29 cellular contexts compared by ENCODE assay signal in genomic region chr10:17537281-17537680, GRCh38.
A peak's percentile ranks its signal among the peaks of the same experiment; 100 is the strongest.
DNase-seq lines count a peak whose midpoint lies in the region; ATAC-seq lines count a peak whose summit lies in the region.
"Had no signal": no experiment of that assay in that cellular context is flagged by ENCODE, and none has a peak within 500 bp of the region (broad histone marks: within the 10 kb centered on the region; RNA-seq: fewer than 3 reads in every experiment).

No MANE protein-coding gene starts in this region.

- DNase-seq in activated naive CD4-positive, alpha-beta T cell (lab: John Stamatoyannopoulos, UW) = no peak
- peak; percentile 94 for DNase-seq in Jurkat, Clone E6-1 (ENCODE audit: low read depth, low spot score)
- DNase-seq: 8988T; ACHN; AML-193; BE2C; C1 segment of cervical spinal cord; Caco-2; Calu3; CD4-positive, alpha-beta memory T cell; CD4-positive, alpha-beta T cell; CD4-positive, CD25-positive, alpha-beta regulatory T cell; CD8-positive, alpha-beta memory T cell; CD8-positive, alpha-beta T cell; COR-L47; DMS 273 treated with DMSO at 0.1 percent for 48 hours; DMS153; DMS53; DMS79; DMS79 treated with DMSO at 0.1 percent for 48 hours; DND-41; EL had no signal

- ATAC-seq in GM21423 (IDR thresholded peaks at IDR 0.05; ENCODE audit: unreplicated experiment) = no peak
- ATAC-seq: A549; CD8-positive, alpha-beta T cell had no signal

- no peaks in the 10 kb centered on the region for H3K4me1 Mint-ChIP-seq in activated naive CD4-positive, alpha-beta T cell treated with anti-CD3 and anti-CD28 coated beads, Interleukin-2, amount 50 U/mL, for 24 hours
- H3K4me1 Mint-ChIP-seq: B cell; CD14-positive monocyte; CD4-positive, alpha-beta memory T cell; CD4-positive, CD25-positive, alpha-beta regulatory T cell; CD8-positive, alpha-beta memory T cell had no signal

- no peak overlapping the region for H3K4me3 Mint-ChIP-seq in activated naive CD4-positive, alpha-beta T cell treated with anti-CD3 and anti-CD28 coated beads, Interleukin-2, amount 50 U/mL, for 24 hours
- H3K4me3 Mint-ChIP-seq: B cell; CD14-positive monocyte; CD4-positive, alpha-beta memory T cell; CD4-positive, alpha-beta T cell; CD4-positive, CD25-positive, alpha-beta regulatory T cell; CD8-positive, alpha-beta memory T cell; CD8-positive, alpha-beta T cell had no signal

- peak overlapping the region; percentile 31 for H3K4me3 ChIP-seq in Jurkat, Clone E6-1 (ENCODE audit: low read length)
- H3K4me3 ChIP-seq: A549; BLaER1; BLaER1 treated with 17β-estradiol and CSF1 and Interleukin-3, amounts not matched to agents 10 nM and 100 nM had no signal

- H3K27ac Mint-ChIP-seq in activated naive CD4-positive, alpha-beta T cell treated with anti-CD3 and anti-CD28 coated beads, Interleukin-2, amount 50 U/mL, for 24 hours = peak overlapping the region; percentile 33
- H3K27ac Mint-ChIP-seq: B cell; CD14-positive monocyte; CD4-positive, alpha-beta T cell; CD4-positive, CD25-positive, alpha-beta regulatory T cell; CD8-positive, alpha-beta T cell had no signal

- no peaks in the 10 kb centered on the region for H3K27me3 Mint-ChIP-seq in activated naive CD4-positive, alpha-beta T cell treated with anti-CD3 and anti-CD28 coated beads, Interleukin-2, amount 50 U/mL, for 24 hours
- H3K27me3 Mint-ChIP-seq: CD4-positive, alpha-beta T cell had no signal

- peaks cover 3% of the 10 kb centered on the region for H3K9me3 Mint-ChIP-seq in activated naive CD4-positive, alpha-beta T cell treated with anti-CD3 and anti-CD28 coated beads, Interleukin-2, amount 50 U/mL, for 24 hours

- H3K36me3 Mint-ChIP-seq in activated naive CD4-positive, alpha-beta T cell treated with anti-CD3 and anti-CD28 coated beads, Interleukin-2, amount 50 U/mL, for 24 hours = no peaks in the 10 kb centered on the region
- H3K36me3 Mint-ChIP-seq: CD14-positive monocyte; CD4-positive, alpha-beta memory T cell; CD8-positive, alpha-beta T cell had no signal
